7 cellular contexts compared by ENCODE assay signal in genomic region chr7:36155811-36156361, GRCh38. TPM values are rescaled to one million over a fixed set of nuclear protein-coding genes. Genes with fewer than 3 reads are reported as not detected.
DNase-seq lines count a peak whose midpoint lies in the region; ATAC-seq and TF ChIP-seq lines count a peak whose summit lies in the region.

No MANE protein-coding gene starts in this region.

- no peaks in the 10 kb centered on the region for H3K27me3 ChIP-seq in HL-60 (ENCODE audit: insufficient read depth, poor library complexity, severe bottlenecking)

- H3K4me3 ChIP-seq in HL-60 (replicated peaks; ENCODE audit: insufficient read depth, low read length) (peak overlapping the region; percentile 29), WI38 (ENCODE audit: low read depth, low read length) (peak overlapping the region; percentile 68)

- no peak for TF ChIP-seq CTCF in HL-60 (IDR thresholded peaks at IDR 0.05; ENCODE audit: insufficient read depth, low read length)
- 0 out of 2 replicates have a peak, but pooled peaks have one; percentile 8 for TF ChIP-seq CTCF in WI38 (IDR thresholded peaks at IDR 0.05; ENCODE audit: low read depth, low read length)

- intact Hi-C loops in left colon (cut with DNase I, micrococcal nuclease), result loop anchor here in 1 of 2 donors (10.0 kb wide), 1 partner anchor 139 kb away; no protein-coding TSS in a partner anchor

- ATAC-seq in left colon, result no peak
- ATAC-seq in GM19324 (IDR thresholded peaks at IDR 0.05; ENCODE audit: low FRiP score, unreplicated experiment), result no peak
- no peak for ATAC-seq in HG02678 (IDR thresholded peaks at IDR 0.05; ENCODE audit: unreplicated experiment)

- no peak for DNase-seq in HL-60 (ENCODE audit: low read depth in 1 of 2, low spot score in 1 of 2)
- DNase-seq in left colon, result peak; percentile 52 to 54
- peak in 37 of 49 donors; percentile 9 to 95 (median 43) for DNase-seq in substantia nigra (lab: John Stamatoyannopoulos, UW)
- no peak for DNase-seq in GM19238 (ENCODE audit: insufficient read length, low spot score)

- no peak overlapping the region for H3K27ac ChIP-seq in HL-60 (replicated peaks)
- peak overlapping the region; percentile 31 for H3K27ac ChIP-seq in substantia nigra (ENCODE audit: low read depth, low read length, poor library complexity, severe bottlenecking)

RNA-seq across cellular contexts. Expression of gene EEPD1, which starts 2.8 kb away (rescaled TPM):
- 10 to 100 TPM; 10.2 to 13.4 TPM for total RNA-seq in left colon

Comparison
In these comparisons a context has a peak if more than half of its experiments do, and no peak if none do; other contexts are left out.
1. DNase-seq: peak in left colon (2 of 2) and substantia nigra (37 of 49); none in HL-60 (0 of 2) and GM19238 (single experiment).